ENCODE assay signal across 1 cellular context in genomic region chr1:6221210-6221784, GRCh38.
TF ChIP-seq lines count a peak whose summit lies in the region.

No MANE protein-coding gene starts in this region.

TF ChIP-seq in HepG2, 621 proteins besides CTCF, POLR2A, EP300 and RAD21:
- TF ChIP-seq ZNF883 (CRISPR knock-in tag; IDR thresholded peaks at IDR 0.05; ENCODE audit: not compliant biosample characterization) (no peak), ZNF784 (CRISPR knock-in tag; IDR thresholded peaks at IDR 0.05; ENCODE audit: borderline replicate concordance) (no peak), GZF1 (CRISPR knock-in tag; IDR thresholded peaks at IDR 0.05) (no peak), ZNF260 (CRISPR knock-in tag; IDR thresholded peaks at IDR 0.05; ENCODE audit: borderline replicate concordance, low read depth) (no peak), SIX1 (CRISPR knock-in tag; IDR thresholded peaks at IDR 0.05; ENCODE audit: borderline replicate concordance) (no peak), RBM22 (optimal IDR thresholded peaks at IDR 0.05; ENCODE audit: low read length) (peak; percentile 53)
TF ChIP-seq in HepG2: peak in this region for 1.
